Comparison of ENCODE assay signal across 1 cellular context in genomic region chr6:145962581-145962980, GRCh38.
TF ChIP-seq lines count a peak whose summit lies in the region.

No MANE protein-coding gene starts in this region.

TF ChIP-seq in GM12878, 131 proteins besides CTCF, POLR2A, EP300 and RAD21 (continued from another document):
- TF ChIP-seq HDAC6 (IDR thresholded peaks at IDR 0.05; ENCODE audit: unreplicated experiment) (no peak), CEBPB (IDR thresholded peaks at IDR 0.05; ENCODE audit: borderline replicate concordance in 1 of 2, low read depth in 2 of 2, low read length in 2 of 2) (no peak)
- TF ChIP-seq, protein P1, sequence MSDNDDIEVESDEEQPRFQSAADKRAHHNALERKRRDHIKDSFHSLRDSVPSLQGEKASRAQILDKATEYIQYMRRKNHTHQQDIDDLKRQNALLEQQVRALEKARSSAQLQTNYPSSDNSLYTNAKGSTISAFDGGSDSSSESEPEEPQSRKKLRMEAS (IDR thresholded peaks at IDR 0.05; ENCODE audit: low read depth, low read length), result no peak
